ENCODE assay signal across 19 cellular contexts in the genomic region with DNA sequence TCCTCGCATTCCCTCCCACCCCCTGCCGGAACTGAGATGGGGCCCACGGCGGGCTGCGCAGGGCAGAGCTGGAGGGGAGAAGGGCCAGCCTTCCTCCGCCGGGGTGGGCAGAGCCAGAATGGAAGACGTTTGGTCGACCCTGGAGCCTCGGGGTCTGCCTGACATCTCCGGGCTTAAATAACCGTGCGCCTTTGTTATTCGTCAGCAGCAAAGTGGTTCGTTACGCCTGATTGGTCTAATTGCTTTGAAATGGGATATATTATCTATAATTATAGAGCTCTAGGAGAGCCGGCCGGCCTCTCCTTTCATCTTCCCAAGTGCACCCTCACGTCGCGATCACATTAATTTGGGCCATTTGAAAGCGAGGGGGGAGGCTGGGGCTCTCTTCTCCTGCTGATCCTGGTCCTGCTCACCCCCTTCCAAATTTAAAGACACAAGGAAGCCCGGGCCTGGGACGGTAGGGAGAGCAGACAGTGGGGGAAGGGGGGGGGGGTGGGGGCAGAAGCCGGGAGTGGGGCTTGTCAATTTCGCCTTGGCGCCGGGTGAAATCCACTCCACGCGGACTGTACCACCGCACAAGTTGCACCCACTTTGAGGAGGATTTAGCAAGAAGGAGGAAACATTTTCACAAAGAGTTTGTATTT. TPM values are rescaled to one million over a fixed set of nuclear protein-coding genes. Genes with fewer than 3 reads are reported as not detected.
DNase-seq lines count a peak whose midpoint lies in the region; ATAC-seq and TF ChIP-seq lines count a peak whose summit lies in the region.
"Had no signal": no experiment of that assay in that cellular context is flagged by ENCODE, and none has a peak within 500 bp of the region (broad histone marks: within the 10 kb centered on the region; RNA-seq: fewer than 3 reads in every experiment).

No MANE protein-coding gene starts in this region.

- H3K36me3 ChIP-seq in ectodermal cell (ENCODE audit: control insufficient read depth, insufficient read depth, low read length), result no peaks in the 10 kb centered on the region
- no peaks in the 10 kb centered on the region for H3K36me3 ChIP-seq in neural progenitor cell
- H3K36me3 ChIP-seq: MG63, neutrophil had no signal

- H3K27me3 ChIP-seq in ectodermal cell (ENCODE audit: control insufficient read depth, insufficient read depth, low read length, poor library complexity, severe bottlenecking) (peaks cover 95% of the 10 kb centered on the region), neural progenitor cell (peaks cover 99% of the 10 kb centered on the region)
- H3K27me3 ChIP-seq: MG63 had no signal

- no peaks in the 10 kb centered on the region for H3K36me3 Mint-ChIP-seq in neural progenitor cell
- H3K36me3 Mint-ChIP-seq: CD8-positive, alpha-beta memory T cell had no signal

- peaks cover 63% of the 10 kb centered on the region for H3F3A ChIP-seq in neural progenitor cell (ENCODE audit: low read depth)

- H2AFZ ChIP-seq in neural progenitor cell (replicated peaks), result no peak overlapping the region

- peaks cover 61% of the 10 kb centered on the region for H3K4me1 Mint-ChIP-seq in neural progenitor cell

- peak overlapping the region; percentile 67 for H3K4me2 ChIP-seq in neural progenitor cell

- H3K4me3 ChIP-seq in ectodermal cell (ENCODE audit: insufficient read depth, low read depth, low read length), result peak overlapping the region; percentile 21
- H3K4me3 ChIP-seq in neural progenitor cell, result no peak overlapping the region
- H3K4me3 ChIP-seq: MG63 had no signal

- peak overlapping the region; percentile 87 for H3K4me3 Mint-ChIP-seq in neural progenitor cell
- H3K4me3 Mint-ChIP-seq: activated CD4-positive, alpha-beta T cell treated with anti-CD3 and anti-CD28 coated beads, Interleukin-2, amount 10 ng/mL, durations not matched to agents 24 days and 14 days had no signal

- H3K27ac ChIP-seq in ectodermal cell (ENCODE audit: insufficient read depth, low read depth, low read length, poor library complexity, severe bottlenecking), result peak overlapping the region; percentile 89
- H3K27ac ChIP-seq in neural progenitor cell, result no peak overlapping the region
- H3K27ac ChIP-seq: neutrophil had no signal

- peak; percentile 10 for DNase-seq in NCI-H345 (lab: John Stamatoyannopoulos, UW)
- DNase-seq in NCI-H345 treated with DMSO at 0.1 percent for 48 hours (lab: John Stamatoyannopoulos, UW; ENCODE audit: unreplicated experiment), result no peak
- peak; percentile 76 for DNase-seq in NCI-H1417 treated with DMSO at 0.1 percent for 48 hours (lab: John Stamatoyannopoulos, UW)
- peak; percentile 71 for DNase-seq in neural progenitor cell (ENCODE audit: low spot score)
- DNase-seq in inferior parietal cortex (ENCODE audit: extremely low spot score), result no peak
- no peak for DNase-seq in NCI-H2029 treated with DMSO at 0.1 percent for 48 hours (lab: John Stamatoyannopoulos, UW)
- DNase-seq: activated CD4-positive, alpha-beta T cell treated with anti-CD3 and anti-CD28 coated beads, Interleukin-2, amount 10 ng/mL, durations not matched to agents 24 days and 14 days; activated T-cell treated with anti-CD3 and anti-CD28 coated beads, Interleukin-2, amount 50 U/mL, for 24 hours; anterior cingulate cortex; CD8-positive, alpha-beta memory T cell; cortex of kidney; left ventricle myocardium superior; MG63; RPMI8226; stimulated activated naive CD4-positive, alpha-beta T cell treated with Interleukin-2 at 50 U/mL for 16 hours; T1000 had no signal

- no peak overlapping the region for H3K27ac Mint-ChIP-seq in neural progenitor cell

- peaks cover 75% of the 10 kb centered on the region for H4K20me1 ChIP-seq in neural progenitor cell (ENCODE audit: low read depth)

- no peak for TF ChIP-seq CTCF in neural progenitor cell (IDR thresholded peaks at IDR 0.05)

- no peak overlapping the region for H3K9ac ChIP-seq in neural progenitor cell

- H3K79me2 ChIP-seq in neural progenitor cell (ENCODE audit: low read depth), result no peaks in the 10 kb centered on the region

- peaks cover 32% of the 10 kb centered on the region for H3K27me3 Mint-ChIP-seq in neural progenitor cell (ENCODE audit: insufficient read depth, low read depth)

- no peaks in the 10 kb centered on the region for H3K9me3 Mint-ChIP-seq in neural progenitor cell
- H3K9me3 Mint-ChIP-seq: activated CD4-positive, alpha-beta T cell treated with anti-CD3 and anti-CD28 coated beads, Interleukin-2, amount 10 ng/mL, durations not matched to agents 24 days and 14 days had no signal

- H3K9me3 ChIP-seq in ectodermal cell (ENCODE audit: control insufficient read depth, low read length) (no peaks in the 10 kb centered on the region), neural progenitor cell (ENCODE audit: low read depth) (no peaks in the 10 kb centered on the region)
- H3K9me3 ChIP-seq: MG63, neutrophil had no signal

- ATAC-seq in HG02759 (IDR thresholded peaks at IDR 0.05; ENCODE audit: unreplicated experiment), result no peak
- ATAC-seq: left ventricle myocardium superior had no signal

- 1 to 2% methylated on average over 31 of the region's 31 CpGs for WGBS in ectodermal cell, 2 experiments

- H3K4me1 ChIP-seq in ectodermal cell (ENCODE audit: control insufficient read depth, insufficient read depth, low read length) (peaks cover 48% of the 10 kb centered on the region), neural progenitor cell (peaks cover 54% of the 10 kb centered on the region)

RNA-seq across cellular contexts. Expression of gene MSX1, which starts 4.7 kb away (rescaled TPM):
- 68.8 TPM for polyA plus RNA-seq in ectodermal cell (2013, experiment 1 of 4)
- polyA plus RNA-seq in ectodermal cell (2013, experiment 2 of 4), result 67.1 TPM
- 82.3 TPM for polyA plus RNA-seq in ectodermal cell (2013, experiment 3 of 4)
- 99.1 TPM for polyA plus RNA-seq in ectodermal cell (2013, experiment 4 of 4)
- 0.65 TPM in 1 of 2 replicates, not detected in the other for total RNA-seq in neural progenitor cell (ENCODE audit: low replicate concordance)
- total RNA-seq: activated CD4-positive, alpha-beta T cell treated with anti-CD3 and anti-CD28 coated beads, Interleukin-2, amount 10 ng/mL, durations not matched to agents 24 days and 14 days had no signal
- polyA plus RNA-seq: CD8-positive, alpha-beta memory T cell had no signal

Comparison
In these comparisons a context has a peak if more than half of its experiments do, and no peak if none do; other contexts are left out.
1. DNase-seq: peak in NCI-H345 (single experiment), NCI-H1417 treated with DMSO at 0.1 percent for 48 hours (single experiment) and neural progenitor cell (single experiment); none in NCI-H345 treated with DMSO at 0.1 percent for 48 hours (single experiment), inferior parietal cortex (single experiment) and NCI-H2029 treated with DMSO at 0.1 percent for 48 hours (single experiment).